ENCODE assay signal across 13 cellular contexts in the genomic region with DNA sequence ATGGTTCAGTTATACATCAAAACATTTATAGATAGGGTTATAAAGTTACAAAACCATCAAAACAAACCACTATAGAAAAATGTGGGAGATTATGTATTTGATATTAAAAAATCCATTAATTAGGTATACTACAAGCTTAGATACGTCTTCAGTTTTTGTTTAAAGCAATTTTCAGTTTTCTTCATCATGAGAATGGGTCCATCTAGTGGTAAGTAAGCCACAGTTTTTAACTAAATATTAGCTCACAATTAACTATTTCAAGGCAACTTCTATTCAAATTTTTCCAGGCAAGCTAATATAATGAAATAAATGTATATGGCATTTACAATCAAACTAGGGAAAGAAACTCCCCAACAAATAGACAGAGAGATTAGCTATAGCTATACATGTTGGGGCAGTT. TPM values are rescaled to one million over a fixed set of nuclear protein-coding genes. Genes with fewer than 3 reads are reported as not detected.
DNase-seq lines count a peak whose midpoint lies in the region; ATAC-seq and TF ChIP-seq lines count a peak whose summit lies in the region.
"Had no signal": no experiment of that assay in that cellular context is flagged by ENCODE, and none has a peak within 500 bp of the region (broad histone marks: within the 10 kb centered on the region; RNA-seq: fewer than 3 reads in every experiment).

No MANE protein-coding gene starts in this region.

- TF ChIP-seq CTCF in activated CD8-positive, alpha-beta T cell treated with anti-CD3 and anti-CD28 coated beads for 36 hours (IDR thresholded peaks at IDR 0.05) = peak; percentile 34
- peak; percentile 46 for TF ChIP-seq CTCF in endothelial cell (IDR thresholded peaks at IDR 0.05; ENCODE audit: unreplicated experiment)
- peak; percentile 11 for TF ChIP-seq CTCF in thoracic aorta (IDR thresholded peaks at IDR 0.05)

- no peak overlapping the region for H3K27ac ChIP-seq in thoracic aorta
- H3K27ac ChIP-seq: HL-60, skin epidermis had no signal

- no peak overlapping the region for H3K27ac Mint-ChIP-seq in activated CD8-positive, alpha-beta T cell treated with anti-CD3 and anti-CD28 coated beads for 36 hours
- H3K27ac Mint-ChIP-seq in activated CD8-positive, alpha-beta T cell treated with anti-CD3 and anti-CD28 coated beads, Interleukin-2, amount 10 ng/mL, durations not matched to agents 7 days and 5 days = no peak overlapping the region
- no peak overlapping the region for H3K27ac Mint-ChIP-seq in endothelial cell (ENCODE audit: unreplicated experiment)
- H3K27ac Mint-ChIP-seq: CD8-positive, alpha-beta T cell had no signal

- H3K4me1 Mint-ChIP-seq in activated CD8-positive, alpha-beta T cell treated with anti-CD3 and anti-CD28 coated beads for 36 hours (ENCODE audit: low read depth) = peaks cover 29% of the 10 kb centered on the region
- peaks cover 22% of the 10 kb centered on the region for H3K4me1 Mint-ChIP-seq in activated CD8-positive, alpha-beta T cell treated with anti-CD3 and anti-CD28 coated beads, Interleukin-2, amount 10 ng/mL, durations not matched to agents 7 days and 5 days (ENCODE audit: low read depth)
- H3K4me1 Mint-ChIP-seq in endothelial cell (ENCODE audit: unreplicated experiment) = no peaks in the 10 kb centered on the region

- no peak overlapping the region for H3K4me3 ChIP-seq in thoracic aorta
- H3K4me3 ChIP-seq: skin epidermis had no signal

- H3K27me3 Mint-ChIP-seq in activated CD8-positive, alpha-beta T cell treated with anti-CD3 and anti-CD28 coated beads for 36 hours = no peaks in the 10 kb centered on the region
- H3K27me3 Mint-ChIP-seq in activated CD8-positive, alpha-beta T cell treated with anti-CD3 and anti-CD28 coated beads, Interleukin-2, amount 10 ng/mL, durations not matched to agents 7 days and 5 days (ENCODE audit: low read depth) = no peaks in the 10 kb centered on the region
- no peaks in the 10 kb centered on the region for H3K27me3 Mint-ChIP-seq in endothelial cell (ENCODE audit: unreplicated experiment)

- intact Hi-C loops in activated CD8-positive, alpha-beta T cell treated with anti-CD3 and anti-CD28 coated beads for 36 hours (cut with micrococcal nuclease) = no loop called here

- POLR2A ChIA-PET in activated CD8-positive, alpha-beta T cell treated with anti-CD3 and anti-CD28 coated beads for 36 hours (lab: Charles Lee) = no interaction called here
- POLR2A ChIA-PET in activated CD8-positive, alpha-beta T cell treated with anti-CD3 and anti-CD28 coated beads, Interleukin-2, amount 10 ng/mL, durations not matched to agents 7 days and 5 days (lab: Charles Lee) = interaction anchor here (0.8 kb wide), 1 partner anchor 161 kb away, joined by 4 read pairs; a partner anchor contains a TSS

- no peaks in the 10 kb centered on the region for H3K9me3 ChIP-seq in thoracic aorta

- H3K27me3 ChIP-seq in thoracic aorta (replicated peaks; ENCODE audit: insufficient read depth) = no peaks in the 10 kb centered on the region

- peaks cover 32% of the 10 kb centered on the region for H3K36me3 Mint-ChIP-seq in activated CD8-positive, alpha-beta T cell treated with anti-CD3 and anti-CD28 coated beads for 36 hours (ENCODE audit: low read depth)
- H3K36me3 Mint-ChIP-seq in activated CD8-positive, alpha-beta T cell treated with anti-CD3 and anti-CD28 coated beads, Interleukin-2, amount 10 ng/mL, durations not matched to agents 7 days and 5 days (ENCODE audit: low read depth) = peaks cover 38% of the 10 kb centered on the region
- peaks cover 10% of the 10 kb centered on the region for H3K36me3 Mint-ChIP-seq in endothelial cell (ENCODE audit: low read depth, unreplicated experiment)

- no peak overlapping the region for H3K4me3 Mint-ChIP-seq in activated CD8-positive, alpha-beta T cell treated with anti-CD3 and anti-CD28 coated beads for 36 hours
- H3K4me3 Mint-ChIP-seq in activated CD8-positive, alpha-beta T cell treated with anti-CD3 and anti-CD28 coated beads, Interleukin-2, amount 10 ng/mL, durations not matched to agents 7 days and 5 days = no peak overlapping the region
- no peak overlapping the region for H3K4me3 Mint-ChIP-seq in endothelial cell (ENCODE audit: unreplicated experiment)
- H3K4me3 Mint-ChIP-seq: CD8-positive, alpha-beta T cell had no signal

- ATAC-seq in activated CD8-positive, alpha-beta T cell treated with anti-CD3 and anti-CD28 coated beads for 36 hours = no peak
- ATAC-seq in activated CD8-positive, alpha-beta T cell treated with anti-CD3 and anti-CD28 coated beads, Interleukin-2, amount 10 ng/mL, durations not matched to agents 7 days and 5 days = no peak
- ATAC-seq in thoracic aorta (ENCODE audit: insufficient number of reproducible peaks, low FRiP score, low read depth) (no peak), HG02973 (IDR thresholded peaks at IDR 0.05; ENCODE audit: unreplicated experiment) (no peak), HG02571 (IDR thresholded peaks at IDR 0.05; ENCODE audit: unreplicated experiment) (no peak)
- ATAC-seq: CD8-positive, alpha-beta T cell had no signal

- H3K36me3 ChIP-seq in thoracic aorta = no peaks in the 10 kb centered on the region

- CTCF ChIA-PET in activated CD8-positive, alpha-beta T cell treated with anti-CD3 and anti-CD28 coated beads for 36 hours (lab: Charles Lee) = interaction anchor here (0.9 to 1.8 kb wide), 5 partner anchors 19 to 57 kb away, joined by 3 to 6 read pairs (median 4); a partner anchor contains a TSS
- CTCF ChIA-PET in activated CD8-positive, alpha-beta T cell treated with anti-CD3 and anti-CD28 coated beads, Interleukin-2, amount 10 ng/mL, durations not matched to agents 7 days and 5 days (lab: Charles Lee) = interaction anchor here (0.6 to 2.1 kb wide), 11 partner anchors 11 to 167 kb away, joined by 3 to 19 read pairs (median 4); no protein-coding TSS in a partner anchor

- H3K4me1 ChIP-seq in thoracic aorta (ENCODE audit: control insufficient read depth in 1 of 2, low read depth in 2 of 2) = no peaks in the 10 kb centered on the region

- H3K9me3 Mint-ChIP-seq in activated CD8-positive, alpha-beta T cell treated with anti-CD3 and anti-CD28 coated beads for 36 hours = peaks cover 3% of the 10 kb centered on the region
- no peaks in the 10 kb centered on the region for H3K9me3 Mint-ChIP-seq in activated CD8-positive, alpha-beta T cell treated with anti-CD3 and anti-CD28 coated beads, Interleukin-2, amount 10 ng/mL, durations not matched to agents 7 days and 5 days (ENCODE audit: insufficient read depth)
- no peaks in the 10 kb centered on the region for H3K9me3 Mint-ChIP-seq in endothelial cell (ENCODE audit: unreplicated experiment)
- H3K9me3 Mint-ChIP-seq: CD8-positive, alpha-beta T cell had no signal

- DNase-seq in activated CD8-positive, alpha-beta T cell treated with anti-CD3 and anti-CD28 coated beads for 36 hours = no peak
- no peak for DNase-seq in activated CD8-positive, alpha-beta T cell treated with anti-CD3 and anti-CD28 coated beads, Interleukin-2, amount 10 ng/mL, durations not matched to agents 7 days and 5 days
- peak; percentile 51 for DNase-seq in OCI-M1 (lab: John Stamatoyannopoulos, UW)
- no peak for DNase-seq in endothelial cell (ENCODE audit: low spot score)
- DNase-seq in thoracic aorta (ENCODE audit: low spot score) = no peak
- DNase-seq in activated CD4-positive, alpha-beta T cell treated with anti-CD3 and anti-CD28 coated beads, Interleukin-2, amount 50 U/mL, for 48 hours = no peak
- DNase-seq: activated CD4-positive, alpha-beta T cell treated with anti-CD3 and anti-CD28 coated beads for 1 hour; CD8-positive, alpha-beta T cell; NCI-H146 had no signal

RNA-seq across cellular contexts. Expression of a gene that starts 44.4 kb away (rescaled TPM):
- 10 to 100 TPM; 22.1 to 22.2 TPM for total RNA-seq in activated CD8-positive, alpha-beta T cell treated with anti-CD3 and anti-CD28 coated beads for 36 hours
- 10 to 100 TPM; 20.4 to 23.5 TPM for total RNA-seq in activated CD8-positive, alpha-beta T cell treated with anti-CD3 and anti-CD28 coated beads, Interleukin-2, amount 10 ng/mL, durations not matched to agents 7 days and 5 days
- total RNA-seq in endothelial cell (ENCODE audit: unreplicated experiment) (14.6 TPM), thoracic aorta (10 to 100 TPM; 13.5 to 20.5 TPM)
